ENCODE assay signal across 29 cellular contexts in the genomic region with DNA sequence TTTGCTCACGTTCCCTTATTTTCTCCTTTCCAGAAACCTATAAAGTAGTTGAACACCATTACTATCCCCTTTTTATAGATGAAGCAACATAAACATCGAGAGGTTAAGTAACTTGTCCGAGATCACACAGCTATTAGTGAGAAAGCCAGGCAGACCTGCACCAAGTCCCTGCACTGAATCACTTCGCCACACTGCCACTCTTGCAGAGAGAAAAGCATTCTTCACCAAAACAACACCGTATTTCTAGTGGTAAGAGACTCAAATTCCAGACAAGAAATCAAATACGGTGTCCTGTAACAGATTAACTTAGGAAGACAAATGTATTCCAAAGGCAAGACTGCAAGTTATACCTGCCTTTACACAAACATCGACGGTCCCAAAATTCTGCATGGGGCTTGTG.
"Had no signal": no experiment of that assay in that cellular context is flagged by ENCODE, and none has a peak within 500 bp of the region (broad histone marks: within the 10 kb centered on the region; RNA-seq: fewer than 3 reads in every experiment).

No MANE protein-coding gene starts in this region.

- H3K27ac ChIP-seq: adrenal gland, breast epithelium, cardiac muscle cell, coronary artery, WERI-Rb-1 had no signal

- H3K27me3 ChIP-seq: adrenal gland, breast epithelium, cardiac muscle cell, dorsolateral prefrontal cortex had no signal

- DNase-seq: activated B cell treated with CpG ODN at 0.5 μM for 24 hours; activated CD4-positive, alpha-beta T cell treated with anti-CD3 and anti-CD28 coated beads for 48 hours; activated CD4-positive, alpha-beta T cell treated with anti-CD3 and anti-CD28 coated beads, Interleukin-2, amount 50 U/mL, for 1 hour; activated CD4-positive, alpha-beta T cell treated with anti-CD3 and anti-CD28 coated beads, Interleukin-2, amount 50 U/mL, for 48 hours; activated CD8-positive, alpha-beta memory T cell treated with anti-CD3 and anti-CD28 coated beads for 24 hours; activated CD8-positive, alpha-beta T cell treated with anti-CD3 and anti-CD28 coated beads for 36 hours; activated effector memory CD4-positive, alpha-beta T cell treated with anti-CD3 and anti-CD28 coated beads, Interleukin-2, amount 50 U/mL, for 16 hours; activated naive CD4-positive, alpha-beta T cell treated with anti-CD3 and anti-CD28 coated beads for 36 hours; activated naive CD8-positive, alpha-beta T cell treated with anti-CD3 and anti-CD28 coated beads for 36 hours; activated naive CD8-positive, alpha-beta T cell treated with anti-CD3 and anti-CD28 coated beads, Interleukin-2, amount 50 U/mL, for 24 hours; activated T-cell treated with anti-CD3 and anti-CD28 coated beads, Interleukin-2, amount 50 U/mL, for 4 hours; amygdala; aorta; central memory CD4-positive, alpha-beta T cell; dorsolateral prefrontal cortex; effector memory CD4-positive, alpha-beta T cell; endodermal cell; foreskin fibroblast; T-helper 1 cell; T-helper 17 cell; T1000; WERI-Rb-1 had no signal

- H3K9me3 ChIP-seq: adrenal gland, breast epithelium had no signal

- ATAC-seq: activated CD4-positive, CD25-positive, alpha-beta regulatory T cell treated with anti-CD3 and anti-CD28 coated beads, Interleukin-2, amount 50 U/mL, for 24 hours; activated CD8-positive, alpha-beta T cell treated with anti-CD3 and anti-CD28 coated beads for 36 hours; activated naive CD8-positive, alpha-beta T cell treated with anti-CD3 and anti-CD28 coated beads, Interleukin-2, amount 50 U/mL, for 24 hours; activated T-cell treated with anti-CD3 and anti-CD28 coated beads, Interleukin-2, amount 50 U/mL, for 4 hours; activated T-helper 17 cell treated with anti-CD3 and anti-CD28 coated beads, Interleukin-2, amount 50 U/mL, for 72 hours; esophagus mucosa; T-helper 17 cell had no signal

- H3K4me1 ChIP-seq: breast epithelium had no signal

- H3K36me3 ChIP-seq: adrenal gland, breast epithelium, cardiac muscle cell, WERI-Rb-1 had no signal

- H3K4me3 ChIP-seq: adrenal gland, breast epithelium, cardiac muscle cell, coronary artery, dorsolateral prefrontal cortex had no signal
